In genomic region chr9:120916573-120916972, GRCh38 we compare ENCODE assay signal across 8 cellular contexts. TPM values are rescaled to one million over a fixed set of nuclear protein-coding genes. Genes with fewer than 3 reads are reported as not detected.
DNase-seq lines count a peak whose midpoint lies in the region; ATAC-seq and TF ChIP-seq lines count a peak whose summit lies in the region.

No MANE protein-coding gene starts in this region.

- intact Hi-C loops in mucosa of descending colon (cut with DNase I, micrococcal nuclease) = no loop called here

- no peaks in the 10 kb centered on the region for H3K27me3 ChIP-seq in ACC112 (ENCODE audit: insufficient read depth, low read length)
- H3K27me3 ChIP-seq in MG63 = no peaks in the 10 kb centered on the region

- DNase-seq in MG63 = peak; percentile 39
- DNase-seq in mucosa of descending colon = no peak
- no peak for DNase-seq in GDM1 (lab: John Stamatoyannopoulos, UW)
- DNase-seq in NCI-H2171 treated with DMSO at 0.1 percent for 48 hours (lab: John Stamatoyannopoulos, UW) = no peak
- DNase-seq in SW480 (ENCODE audit: low spot score) = no peak

- H2AFZ ChIP-seq in ACC112 (ENCODE audit: low read length, unreplicated experiment) = no peak overlapping the region

- H3K27ac ChIP-seq in ACC112 (ENCODE audit: low read depth, low read length) (peak overlapping the region; percentile 55), cingulate gyrus (ENCODE audit: low read depth, low read length) (peak overlapping the region; percentile 90)

- peaks cover 8% of the 10 kb centered on the region for H3K36me3 ChIP-seq in ACC112 (ENCODE audit: insufficient read depth, low read length)
- H3K36me3 ChIP-seq in MG63 = no peaks in the 10 kb centered on the region
- H3K36me3 ChIP-seq in mucosa of descending colon (ENCODE audit: low read depth) = no peaks in the 10 kb centered on the region

- TF ChIP-seq CTCF in mucosa of descending colon (IDR thresholded peaks at IDR 0.05) = no peak

- H3K9me3 ChIP-seq in MG63 = no peaks in the 10 kb centered on the region
- no peaks in the 10 kb centered on the region for H3K9me3 ChIP-seq in mucosa of descending colon

- peaks cover 45% of the 10 kb centered on the region for H3K4me1 ChIP-seq in ACC112 (ENCODE audit: control insufficient read depth, insufficient read depth, low read length, unreplicated experiment)
- H3K4me1 ChIP-seq in mucosa of descending colon (ENCODE audit: low read depth) = no peaks in the 10 kb centered on the region

- ATAC-seq in mucosa of descending colon (peak; percentile 26), GM21825 (IDR thresholded peaks at IDR 0.05; ENCODE audit: unreplicated experiment) (no peak)

- no peaks in the 10 kb centered on the region for H3K79me2 ChIP-seq in ACC112 (ENCODE audit: control insufficient read depth, insufficient read depth, low read length, unreplicated experiment)

- H3K4me3 ChIP-seq in ACC112 (ENCODE audit: low read depth, low read length) (no peak overlapping the region; the same call in 1 of the 2 replicates), MG63 (no peak overlapping the region), mucosa of descending colon (no peak overlapping the region)

RNA-seq across cellular contexts. Expression of gene TRAF1, which starts 10.0 kb away (rescaled TPM):
- 0.67 and 0.79 TPM in 2 replicates for total RNA-seq in MG63 (2014; rRNA removed; shearing (Covaris generic); ENCODE audit: low replicate concordance)
- total RNA-seq in mucosa of descending colon = 1 to 10 TPM; 2.9 to 5.5 (median 3.8) TPM

RNA-seq across cellular contexts. Expression of gene PHF19, which starts 39.6 kb away (rescaled TPM):
- 51.5 and 76.6 TPM in 2 replicates for total RNA-seq in MG63 (2014; rRNA removed; shearing (Covaris generic); ENCODE audit: low replicate concordance)
- 10 to 100 TPM in 2 of 3 donors, 1 to 10 TPM in 1; 9.8 to 33.6 (median 26.6) TPM for total RNA-seq in mucosa of descending colon
